In genomic region chr16:66651474-66651765, GRCh38 we compare ENCODE assay signal across 1 cellular context.
TF ChIP-seq lines count a peak whose summit lies in the region.

No MANE protein-coding gene starts in this region.

TF ChIP-seq in IMR-90, 13 proteins besides CTCF, POLR2A, EP300 and RAD21:
- TF ChIP-seq MAFK (IDR thresholded peaks at IDR 0.05; ENCODE audit: low read depth, low read length) (no peak), RCOR1 (IDR thresholded peaks at IDR 0.05; ENCODE audit: insufficient replicate concordance, low read length) (no peak)
